ENCODE assay signal across 17 cellular contexts in the genomic region with DNA sequence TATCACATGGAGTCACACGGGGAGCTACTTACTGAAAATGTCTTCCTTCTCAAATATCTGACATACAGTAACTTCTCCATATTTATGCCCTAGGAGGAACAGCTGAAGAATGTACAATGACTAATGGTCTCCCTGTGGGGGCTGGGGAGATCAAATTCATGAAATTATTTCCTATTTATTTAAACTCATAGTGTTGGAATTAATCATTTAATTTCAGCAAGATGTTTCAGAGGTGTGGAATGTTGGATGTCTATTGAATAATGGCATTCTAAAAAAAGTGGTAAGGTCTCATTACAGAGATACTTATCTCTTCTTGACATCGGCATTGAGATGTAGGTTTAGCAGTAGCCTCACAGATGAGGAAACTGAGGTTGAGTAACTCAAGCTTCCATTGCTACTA.
DNase-seq lines count a peak whose midpoint lies in the region; FAIRE-seq and TF ChIP-seq lines count a peak whose summit lies in the region.
"Had no signal": no experiment of that assay in that cellular context is flagged by ENCODE, and none has a peak within 500 bp of the region (broad histone marks: within the 10 kb centered on the region; RNA-seq: fewer than 3 reads in every experiment).

No MANE protein-coding gene starts in this region.

- no peaks in the 10 kb centered on the region for H4K20me1 ChIP-seq in mammary epithelial cell (ENCODE audit: insufficient read depth, low read length)
- H4K20me1 ChIP-seq in keratinocyte (ENCODE audit: control insufficient read depth, extremely low read depth, insufficient read depth, low read length), result no peaks in the 10 kb centered on the region

- H3K79me2 ChIP-seq in mammary epithelial cell (ENCODE audit: insufficient read depth, low read length) (no peaks in the 10 kb centered on the region), keratinocyte (ENCODE audit: control insufficient read depth, insufficient read depth, low read length) (no peaks in the 10 kb centered on the region)

- FAIRE-seq in keratinocyte (lab: Jason Lieb, UNC), result peak; percentile 81
- FAIRE-seq: D721Med had no signal

- BruUV-seq in mammary epithelial cell (replicated peaks; lab: Mats Ljungman, UMichigan), result no TSS peak

- CTCF ChIA-PET in mammary epithelial cell (lab: Charles Lee; ENCODE audit: low non-redundant PET), result no interaction called here

- dilution Hi-C loops in mammary epithelial cell (cut with HindIII; ENCODE audit: low sequenced_read_pairs) (no loop called here), keratinocyte (cut with MboI; ENCODE audit: extremely low pct_ligation_motif_present, low sequenced_read_pairs) (no loop called here)

- no peak for TF ChIP-seq CTCF in AG09309 (IDR thresholded peaks at IDR 0.05; ENCODE audit: control insufficient read depth, insufficient read depth, low read depth, low read length, missing control alignments)
- TF ChIP-seq CTCF in mammary epithelial cell (conservative IDR thresholded peaks at IDR 0.05 in 1 of 2, IDR thresholded peaks at IDR 0.05 in 1 of 2; ENCODE audit: extremely low read depth in 1 of 2, insufficient read depth in 1 of 2, low read depth in 1 of 2, low read length in 2 of 2), result no peak
- no peak for TF ChIP-seq CTCF in keratinocyte (optimal IDR thresholded peaks at IDR 0.05 in 1 of 3, IDR thresholded peaks at IDR 0.05 in 1 of 3, conservative IDR thresholded peaks at IDR 0.05 in 1 of 3; ENCODE audit: extremely low read depth in 1 of 3, insufficient read depth in 2 of 3, low read length in 3 of 3)
- no peak for TF ChIP-seq CTCF in dorsolateral prefrontal cortex (IDR thresholded peaks at IDR 0.05 in 54 of 56, conservative IDR thresholded peaks at IDR 0.05 in 2 of 56; ENCODE audit: low read depth in 1 of 56, partially characterized antibody in 56 of 56)

- peak; percentile 55 for DNase-seq in AG09309 (ENCODE audit: low read depth)
- DNase-seq in LHCN-M2 (ENCODE audit: low read depth), result peak; percentile 82
- DNase-seq in mammary epithelial cell, result peak; percentile 39
- peak; percentile 48 for DNase-seq in keratinocyte (ENCODE audit: low read depth, low spot score)
- DNase-seq in dorsolateral prefrontal cortex, result no peak
- no peak for DNase-seq in activated CD4-positive, alpha-beta T cell treated with anti-CD3 and anti-CD28 coated beads, Interleukin-2, amount 50 U/mL, for 1 hour
- no peak for DNase-seq in retina
- DNase-seq in 8988T, result no peak
- DNase-seq: activated CD8-positive, alpha-beta T cell treated with anti-CD3 and anti-CD28 coated beads, Interleukin-2, amount 10 ng/mL, durations not matched to agents 7 days and 5 days; activated effector memory CD4-positive, alpha-beta T cell treated with Interleukin-2 at 50 U/mL for 16 hours; esophagus squamous epithelium; naive thymus-derived CD4-positive, alpha-beta T cell; NCI-H187; psoas muscle; uterus had no signal

- H3K4me3 ChIP-seq in AG09309 (ENCODE audit: control insufficient read depth, low read depth, low read length), result no peak overlapping the region
- no peak overlapping the region for H3K4me3 ChIP-seq in mammary epithelial cell (replicated peaks in 1 of 3; ENCODE audit: insufficient read depth in 1 of 3, low read depth in 2 of 3, low read length in 3 of 3)
- H3K4me3 ChIP-seq in keratinocyte (ENCODE audit: control insufficient read depth in 2 of 3, extremely low read depth in 1 of 3, insufficient read depth in 2 of 3, low read depth in 1 of 3, low read length in 3 of 3), result no peak overlapping the region
- H3K4me3 ChIP-seq in dorsolateral prefrontal cortex, result no peak overlapping the region
- H3K4me3 ChIP-seq: ascending aorta, esophagus squamous epithelium, psoas muscle, uterus had no signal

- H3K9ac ChIP-seq in mammary epithelial cell (ENCODE audit: insufficient read depth, low read length), result no peak overlapping the region
- H3K9ac ChIP-seq in keratinocyte (ENCODE audit: control insufficient read depth, extremely low read depth, insufficient read depth, low read length), result no peak overlapping the region

- intact Hi-C loops in mammary epithelial cell (cut with micrococcal nuclease) (no loop called here), dorsolateral prefrontal cortex (cut with DNase I) (no loop called here)

- H3K9me3 ChIP-seq in mammary epithelial cell (replicated peaks; ENCODE audit: insufficient read depth, low read length), result no peaks in the 10 kb centered on the region
- H3K9me3 ChIP-seq in keratinocyte (ENCODE audit: control insufficient read depth, low read depth, low read length), result no peaks in the 10 kb centered on the region
- H3K9me3 ChIP-seq: ascending aorta, esophagus squamous epithelium, psoas muscle, uterus had no signal

- H3K4me2 ChIP-seq in mammary epithelial cell (ENCODE audit: insufficient read depth, low read depth, low read length) (peak overlapping the region; percentile 22), keratinocyte (ENCODE audit: control insufficient read depth, extremely low read depth, insufficient read depth, low read depth, low read length) (no peak overlapping the region)

- H3K27ac ChIP-seq in mammary epithelial cell (ENCODE audit: insufficient read depth, low read depth, low read length), result no peak overlapping the region
- H3K27ac ChIP-seq in keratinocyte (ENCODE audit: control insufficient read depth, insufficient read depth, low read length), result peak overlapping the region; percentile 15
- H3K27ac ChIP-seq in dorsolateral prefrontal cortex, result no peak overlapping the region
- H3K27ac ChIP-seq: ascending aorta, esophagus squamous epithelium, psoas muscle, uterus had no signal

- in situ Hi-C loops in mammary epithelial cell (cut with MboI; ENCODE audit: low sequenced_read_pairs in 2 of 2), result no loop called here

- H3K9me1 ChIP-seq in keratinocyte (ENCODE audit: control insufficient read depth, extremely low read depth, insufficient read depth, low read length), result no peaks in the 10 kb centered on the region

- no peaks in the 10 kb centered on the region for H3K36me3 ChIP-seq in mammary epithelial cell (ENCODE audit: insufficient read depth, low read length)
- no peaks in the 10 kb centered on the region for H3K36me3 ChIP-seq in keratinocyte (ENCODE audit: control insufficient read depth in 2 of 2, extremely low read depth in 1 of 2, insufficient read depth in 2 of 2, low read length in 2 of 2)
- H3K36me3 ChIP-seq: ascending aorta, esophagus squamous epithelium, uterus had no signal

- H2AFZ ChIP-seq in mammary epithelial cell (ENCODE audit: low read depth, low read length), result peak overlapping the region; percentile 43
- peak overlapping the region; percentile 64 for H2AFZ ChIP-seq in keratinocyte (ENCODE audit: control insufficient read depth, low read length)

- H3K4me1 ChIP-seq in mammary epithelial cell (ENCODE audit: insufficient read depth, low read length) (peaks cover 6% of the 10 kb centered on the region), keratinocyte (ENCODE audit: control insufficient read depth, extremely low read depth, insufficient read depth, low read length) (peaks cover 5% of the 10 kb centered on the region)
- H3K4me1 ChIP-seq: ascending aorta, esophagus squamous epithelium, psoas muscle, uterus had no signal

- H3K27me3 ChIP-seq in mammary epithelial cell (ENCODE audit: insufficient read depth, low read length), result no peaks in the 10 kb centered on the region
- no peaks in the 10 kb centered on the region for H3K27me3 ChIP-seq in keratinocyte (ENCODE audit: control insufficient read depth, extremely low read depth, insufficient read depth, low read length)
- H3K27me3 ChIP-seq in dorsolateral prefrontal cortex, result no peaks in the 10 kb centered on the region
- H3K27me3 ChIP-seq: ascending aorta, esophagus squamous epithelium, uterus had no signal

- WGBS in mammary epithelial cell (ENCODE audit: low coverage, missing lambda C conversion rate), result 45% methylated on average over 2 of the region's 2 CpGs

Comparison
In these comparisons a context has a peak if more than half of its experiments do, and no peak if none do; other contexts are left out.
1. DNase-seq: peak in AG09309 (single experiment), LHCN-M2 (single experiment), mammary epithelial cell (single experiment) and keratinocyte (single experiment); none in dorsolateral prefrontal cortex (0 of 10), activated CD4-positive, alpha-beta T cell treated with anti-CD3 and anti-CD28 coated beads, Interleukin-2, amount 50 U/mL, for 1 hour (single experiment), retina (single experiment) and 8988T (single experiment).